Comparison of ENCODE assay signal across 8 cellular contexts in the genomic region with DNA sequence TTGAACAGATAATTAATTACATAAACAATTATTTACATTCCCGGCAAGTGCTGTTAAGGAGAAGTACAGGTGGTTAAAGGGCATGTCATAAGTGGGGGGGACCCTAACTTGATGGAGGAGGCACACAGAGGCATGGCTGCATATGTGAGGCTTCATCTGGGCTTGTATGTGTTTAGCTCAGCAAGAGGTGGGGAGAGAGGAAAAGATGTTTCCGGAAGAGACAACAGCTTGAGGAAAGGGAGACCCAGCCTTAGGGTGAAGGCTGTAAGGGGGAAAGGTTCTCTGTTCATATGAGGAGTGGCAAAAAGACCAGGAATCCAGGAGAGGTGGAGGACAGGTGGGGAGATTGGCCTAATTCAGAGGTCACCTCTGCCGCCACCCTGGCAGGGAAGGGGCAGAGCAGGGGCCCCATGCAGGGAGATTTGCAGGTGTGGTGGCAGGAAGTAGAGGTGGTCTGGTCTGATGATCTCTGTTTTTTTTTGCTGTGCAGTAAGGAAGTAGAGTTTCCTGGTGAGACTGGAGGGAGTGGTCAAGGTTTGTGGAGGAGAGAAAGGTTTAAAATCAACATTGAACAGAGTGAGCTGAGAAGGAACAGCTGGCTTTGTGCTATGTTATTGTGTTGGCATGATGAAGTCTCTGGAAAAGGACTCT. TPM values are rescaled to one million over a fixed set of nuclear protein-coding genes. Genes with fewer than 3 reads are reported as not detected.
DNase-seq lines count a peak whose midpoint lies in the region; ATAC-seq, FAIRE-seq and TF ChIP-seq lines count a peak whose summit lies in the region.

No MANE protein-coding gene starts in this region.

- H3K9ac ChIP-seq in KMS-11 (no peak overlapping the region; the same call in 1 of the 2 replicates), mucosa of rectum (ENCODE audit: low read depth in 1 of 2, low read length in 2 of 2) (peak overlapping the region; percentile 61 to 65)

- no peak overlapping the region for H3K27ac Mint-ChIP-seq in Caco-2 (ENCODE audit: unreplicated experiment)

- no peak overlapping the region for H3K4me3 ChIP-seq in KMS-11 (IDR thresholded peaks at IDR 0.05; ENCODE audit: insufficient read depth, low read depth, low read length)
- peak overlapping the region; percentile 25 to 53 for H3K4me3 ChIP-seq in mucosa of rectum (ENCODE audit: low read length in 2 of 2)
- H3K4me3 ChIP-seq in Caco-2 (ENCODE audit: low read depth, low read length), result no peak overlapping the region

- peak overlapping the region; percentile 50 for H3K4me2 ChIP-seq in KMS-11

- H3K4me1 Mint-ChIP-seq in Caco-2 (ENCODE audit: low read depth, unreplicated experiment), result peaks cover 17% of the 10 kb centered on the region

- TF ChIP-seq CTCF in KMS-11 (conservative IDR thresholded peaks at IDR 0.05; ENCODE audit: low read depth, low read length) (no peak), Caco-2 (IDR thresholded peaks at IDR 0.05; ENCODE audit: insufficient read depth in 1 of 2, low read depth in 1 of 2, low read length in 1 of 2, severe bottlenecking in 1 of 2, unreplicated experiment in 1 of 2) (no peak), D721Med (IDR thresholded peaks at IDR 0.05; ENCODE audit: insufficient read depth, missing control alignments) (no peak)

- no peaks in the 10 kb centered on the region for H3K9me3 Mint-ChIP-seq in Caco-2 (ENCODE audit: unreplicated experiment)

- BruUV-seq in Caco-2 (replicated peaks; lab: Mats Ljungman, UMichigan), result no TSS peak

- H3K27ac ChIP-seq in KMS-11 (peak overlapping the region; percentile 43), mucosa of rectum (ENCODE audit: low read depth in 2 of 2, low read length in 2 of 2) (peak overlapping the region; percentile 92 to 94)

- ATAC-seq in GM18867 (IDR thresholded peaks at IDR 0.05; ENCODE audit: unreplicated experiment) (peak; percentile 95), GM21737 (IDR thresholded peaks at IDR 0.05; ENCODE audit: unreplicated experiment) (peak; percentile 85)

- no peak for DNase-seq in GM19240 (ENCODE audit: insufficient read length, low spot score)
- no peak for DNase-seq in Caco-2
- no peak for DNase-seq in OCI-M2 (lab: John Stamatoyannopoulos, UW; ENCODE audit: unreplicated experiment)
- DNase-seq in D721Med (ENCODE audit: insufficient read length, low spot score), result no peak

- H3K27me3 Mint-ChIP-seq in Caco-2 (ENCODE audit: insufficient read depth, unreplicated experiment), result no peaks in the 10 kb centered on the region

- H3K27me3 ChIP-seq in KMS-11 (ENCODE audit: insufficient read depth, low read depth), result no peaks in the 10 kb centered on the region
- H3K27me3 ChIP-seq in mucosa of rectum (ENCODE audit: control insufficient read depth in 2 of 2, insufficient read depth in 2 of 2, low read length in 2 of 2), result no peaks in the 10 kb centered on the region
- no peaks in the 10 kb centered on the region for H3K27me3 ChIP-seq in Caco-2 (replicated peaks; ENCODE audit: control insufficient read depth, insufficient read depth, low read length)

- H4K20me1 ChIP-seq in KMS-11 (ENCODE audit: insufficient read depth), result no peaks in the 10 kb centered on the region

- CTCF ChIA-PET in Caco-2 (lab: Charles Lee), result no interaction called here

- H3K36me3 ChIP-seq in KMS-11 (ENCODE audit: insufficient read depth) (no peaks in the 10 kb centered on the region), mucosa of rectum (ENCODE audit: control insufficient read depth in 2 of 2, insufficient read depth in 2 of 2, low read length in 2 of 2) (peaks cover 0 to under 1% of the 10 kb centered on the region in 2 donors), Caco-2 (ENCODE audit: control insufficient read depth, insufficient read depth, low read length) (no peaks in the 10 kb centered on the region)

- H3K4me3 Mint-ChIP-seq in Caco-2 (ENCODE audit: unreplicated experiment), result no peak overlapping the region

- H3K79me2 ChIP-seq in KMS-11 (ENCODE audit: insufficient read depth, low read depth), result no peaks in the 10 kb centered on the region; the same call in 1 of the 2 replicates

- intact Hi-C loops in Caco-2 (cut with micrococcal nuclease; ENCODE audit: unreplicated experiment), result no loop called here

- H2AFZ ChIP-seq in KMS-11 (ENCODE audit: low read depth), result peak overlapping the region; percentile 15; the same call in 1 of the 2 replicates

- H3K36me3 Mint-ChIP-seq in Caco-2 (ENCODE audit: insufficient read depth, unreplicated experiment), result no peaks in the 10 kb centered on the region

- no peak for FAIRE-seq in D721Med (lab: Jason Lieb, UNC)

- POLR2A ChIA-PET in Caco-2 (lab: Charles Lee), result no interaction called here

- peaks cover 56% of the 10 kb centered on the region for H3K4me1 ChIP-seq in KMS-11 (ENCODE audit: low read depth, poor library complexity, severe bottlenecking)
- H3K4me1 ChIP-seq in mucosa of rectum (ENCODE audit: control insufficient read depth in 2 of 2, insufficient read depth in 2 of 2, low read length in 2 of 2), result peaks cover 60 to 61% of the 10 kb centered on the region in 2 donors
- peaks cover 16% of the 10 kb centered on the region for H3K4me1 ChIP-seq in Caco-2

- H3K9me3 ChIP-seq in mucosa of rectum (ENCODE audit: control insufficient read depth in 2 of 2, low read length in 2 of 2) (no peaks in the 10 kb centered on the region), Caco-2 (no peaks in the 10 kb centered on the region)

RNA-seq across cellular contexts. Expression of a gene that starts 9.0 kb away (rescaled TPM):
- total RNA-seq in Caco-2 (2022), result 8.5 and 8.8 TPM in 2 replicates

Comparison
In these comparisons a context has a peak if more than half of its experiments do, and no peak if none do; other contexts are left out.
1. H3K4me3 ChIP-seq: peak in mucosa of rectum (2 of 2); none in KMS-11 (single experiment) and Caco-2 (single experiment).